14 cellular contexts compared by ENCODE assay signal in the genomic region with DNA sequence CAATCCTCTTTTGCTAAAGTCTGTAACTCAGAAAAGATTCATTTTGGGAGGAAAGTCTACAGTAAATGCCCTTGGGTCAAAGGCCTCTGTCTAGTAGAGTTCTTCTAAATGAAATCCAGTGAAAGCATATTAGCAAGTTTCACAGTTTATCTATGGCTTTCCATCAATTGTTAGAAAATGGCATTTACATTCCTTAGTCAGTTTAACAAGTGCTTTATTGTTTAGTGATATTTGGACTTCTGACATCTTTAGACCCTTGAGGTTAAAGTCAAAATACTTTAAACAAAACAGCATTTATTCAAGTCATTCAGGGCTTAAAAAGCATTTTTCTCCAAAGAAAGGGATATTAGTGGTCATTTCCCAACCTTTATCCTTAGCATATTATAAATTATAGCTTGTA.
A peak's percentile ranks its signal among the peaks of the same experiment; 100 is the strongest.
DNase-seq lines count a peak whose midpoint lies in the region; ATAC-seq, FAIRE-seq and TF ChIP-seq lines count a peak whose summit lies in the region.
"Had no signal": no experiment of that assay in that cellular context is flagged by ENCODE, and none has a peak within 500 bp of the region (broad histone marks: within the 10 kb centered on the region; RNA-seq: fewer than 3 reads in every experiment).

No MANE protein-coding gene starts in this region.

- no peak overlapping the region for H2BK12ac ChIP-seq in trophoblast cell (ENCODE audit: low read length)

- H3K9ac ChIP-seq in trophoblast cell (ENCODE audit: low read length): no peak overlapping the region

- H3K9me3 ChIP-seq in A549: no peaks in the 10 kb centered on the region
- no peaks in the 10 kb centered on the region for H3K9me3 ChIP-seq in trophoblast cell (ENCODE audit: insufficient read depth, low read depth, low read length)
- no peaks in the 10 kb centered on the region for H3K9me3 ChIP-seq in breast epithelium

- H3K4me1 ChIP-seq in A549 (peaks cover 5% of the 10 kb centered on the region; the same call in 1 of the 3 replicates), trophoblast cell (ENCODE audit: control insufficient read depth in 1 of 2, insufficient read depth in 2 of 2, low read length in 2 of 2) (peaks cover 2 to 5% of the 10 kb centered on the region in 2 experiments), breast epithelium (peaks cover 0 to 3% of the 10 kb centered on the region in 2 donors)

- no peak for ATAC-seq in A549
- ATAC-seq: CD8-positive, alpha-beta T cell; GM12878; K562 had no signal

- H4K91ac ChIP-seq in trophoblast cell (ENCODE audit: low read depth, low read length): no peak overlapping the region

- no peak overlapping the region for H2AK5ac ChIP-seq in trophoblast cell (ENCODE audit: low read length)

- peak; percentile 7 for FAIRE-seq in A549 (lab: Jason Lieb, UNC)
- FAIRE-seq in HTR-8/SVneo (lab: Jason Lieb, UNC): peak; percentile 46
- FAIRE-seq: GM12878, GM18507, K562 had no signal

- no peak for TF ChIP-seq POLR2A in A549 (IDR thresholded peaks at IDR 0.05; ENCODE audit: low read length)
- no peak for TF ChIP-seq POLR2A in breast epithelium (IDR thresholded peaks at IDR 0.05)

- no peak overlapping the region for H3K14ac ChIP-seq in trophoblast cell (ENCODE audit: low read length)

- H3K79me2 ChIP-seq in trophoblast cell (ENCODE audit: control insufficient read depth, insufficient read depth, low read length, poor library complexity): no peaks in the 10 kb centered on the region

- DNase-seq in A549 (ENCODE audit: low read depth in 1 of 2, low spot score in 1 of 2) (no peak), HTR-8/SVneo (ENCODE audit: insufficient read length, low spot score) (no peak), left kidney (ENCODE audit: low read depth, low spot score) (peak; percentile 5), trophoblast cell (peak; percentile 15 to 31), breast epithelium (ENCODE audit: low spot score in 2 of 2) (no peak), NOMO-1 (lab: John Stamatoyannopoulos, UW; ENCODE audit: unreplicated experiment in 2 of 2) (no peak)
- no peak for DNase-seq in stimulated activated CD4-positive, alpha-beta T cell treated with anti-CD3 and anti-CD28 coated beads, Interleukin-15, amount 100 ng/mL, for 24 hours
- DNase-seq: CD8-positive, alpha-beta T cell; DMS53; HCEC 1CT; HFFc6 had no signal

- no peak overlapping the region for H3K23ac ChIP-seq in trophoblast cell (ENCODE audit: low read length)

- intact Hi-C loops in breast epithelium (cut with DNase I; ENCODE audit: low total_unique reads): no loop called here

- H3K36me3 ChIP-seq in trophoblast cell (ENCODE audit: control insufficient read depth in 1 of 2, insufficient read depth in 2 of 2, low read length in 2 of 2) (no peaks in the 10 kb centered on the region), breast epithelium (no peaks in the 10 kb centered on the region)

- POLR2A ChIA-PET in A549 (lab: Yijun Ruan, JAX): interaction anchor here (1.0 kb wide), 1 partner anchor 9 kb away, joined by 4 read pairs; no protein-coding TSS in a partner anchor

- TF ChIP-seq EP300 in A549 (IDR thresholded peaks at IDR 0.05): no peak

- no peak for TF ChIP-seq CTCF in A549 (IDR thresholded peaks at IDR 0.05)
- TF ChIP-seq CTCF in breast epithelium (IDR thresholded peaks at IDR 0.05): no peak

- no peaks in the 10 kb centered on the region for H3K79me1 ChIP-seq in trophoblast cell (ENCODE audit: low read length)

- H3K4ac ChIP-seq in trophoblast cell (ENCODE audit: low read depth, low read length): no peak overlapping the region

- H3K4me2 ChIP-seq in A549 (no peak overlapping the region), trophoblast cell (ENCODE audit: low read length) (no peak overlapping the region)

- H3K27ac ChIP-seq in A549 (no peak overlapping the region), trophoblast cell (ENCODE audit: low read depth, low read length) (no peak overlapping the region), breast epithelium (no peak overlapping the region)

- H2BK5ac ChIP-seq in trophoblast cell (ENCODE audit: low read depth, low read length, poor library complexity): no peak overlapping the region

- no peak overlapping the region for H3K18ac ChIP-seq in trophoblast cell (ENCODE audit: low read length)

- H3K4me3 ChIP-seq in A549: no peak overlapping the region
- H3K4me3 ChIP-seq in trophoblast cell (ENCODE audit: low read depth, low read length): no peak overlapping the region
- H3K4me3 ChIP-seq in breast epithelium: no peak overlapping the region
- H3K4me3 ChIP-seq: GM12878, K562 had no signal

- H4K12ac ChIP-seq in trophoblast cell (ENCODE audit: low read depth, low read length): no peak overlapping the region

- TF ChIP-seq RAD21 in A549 (conservative IDR thresholded peaks at IDR 0.05 in 1 of 2, IDR thresholded peaks at IDR 0.05 in 1 of 2): no peak

- H2BK120ac ChIP-seq in trophoblast cell (ENCODE audit: insufficient read depth, low read length, poor library complexity): no peak overlapping the region

- no peak overlapping the region for H2AFZ ChIP-seq in trophoblast cell (ENCODE audit: insufficient read depth, low read length, poor library complexity)

- H4K8ac ChIP-seq in trophoblast cell (ENCODE audit: low read depth, low read length): no peak overlapping the region

- CTCF ChIA-PET in A549 (lab: Yijun Ruan, JAX): no interaction called here

- H3K27me3 ChIP-seq in trophoblast cell (ENCODE audit: insufficient read depth, low read length): no peaks in the 10 kb centered on the region
- H3K27me3 ChIP-seq in breast epithelium: no peaks in the 10 kb centered on the region

TF ChIP-seq in A549, 52 proteins besides CTCF, POLR2A, EP300 and RAD21:
- no peak for TF ChIP-seq HOXA7 (CRISPR knock-in tag; IDR thresholded peaks at IDR 0.05)

Comparison
In these comparisons a context has a peak if more than half of its experiments do, and no peak if none do; other contexts are left out.
1. DNase-seq: peak in left kidney (single experiment) and trophoblast cell (2 of 2); none in A549 (0 of 2), HTR-8/SVneo (single experiment), breast epithelium (0 of 2), NOMO-1 (0 of 2) and stimulated activated CD4-positive, alpha-beta T cell treated with anti-CD3 and anti-CD28 coated beads, Interleukin-15, amount 100 ng/mL, for 24 hours (single experiment).